ENCODE assay signal across 22 cellular contexts in the genomic region with DNA sequence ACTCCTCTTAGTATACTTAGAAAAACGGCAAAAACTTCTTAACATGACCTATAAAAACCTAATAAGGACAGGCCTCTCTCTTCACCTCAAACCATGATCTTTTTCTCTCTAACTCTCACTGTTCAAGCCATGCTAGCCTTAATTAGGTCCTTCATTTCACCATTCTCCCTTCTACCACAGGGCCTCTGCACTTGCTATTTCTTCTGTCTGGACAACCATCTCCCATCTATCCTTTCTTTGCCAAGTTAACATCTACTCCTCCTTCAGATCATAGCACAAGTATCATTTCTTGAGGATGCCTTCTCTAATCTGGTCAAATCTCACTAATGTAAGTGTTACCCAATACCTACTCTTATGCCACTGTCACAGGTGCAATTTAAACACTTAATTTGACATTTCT.
"Had no signal": no experiment of that assay in that cellular context is flagged by ENCODE, and none has a peak within 500 bp of the region (broad histone marks: within the 10 kb centered on the region; RNA-seq: fewer than 3 reads in every experiment).

No MANE protein-coding gene starts in this region.

- ATAC-seq: activated CD8-positive, alpha-beta T cell treated with anti-CD3 and anti-CD28 coated beads, Interleukin-2, amount 10 ng/mL, durations not matched to agents 7 days and 5 days; activated naive CD8-positive, alpha-beta T cell treated with anti-CD3 and anti-CD28 coated beads, Interleukin-2, amount 50 U/mL, for 24 hours; activated T-cell treated with anti-CD3 and anti-CD28 coated beads, Interleukin-2, amount 50 U/mL, for 4 hours; foreskin keratinocyte; left colon had no signal

- H3K9me3 ChIP-seq: breast epithelium, suprapubic skin had no signal

- H3K4me1 ChIP-seq: breast epithelium had no signal

- H3K27me3 ChIP-seq: breast epithelium, dorsolateral prefrontal cortex, foreskin keratinocyte, suprapubic skin had no signal

- H3K4me3 ChIP-seq: breast epithelium, dorsolateral prefrontal cortex, lung, skin epidermis, suprapubic skin had no signal

- H3K36me3 ChIP-seq: breast epithelium, suprapubic skin had no signal

- DNase-seq: activated CD4-positive, alpha-beta T cell treated with anti-CD3 and anti-CD28 coated beads, Interleukin-2, amount 10 ng/mL, durations not matched to agents 24 days and 14 days; activated CD8-positive, alpha-beta T cell treated with anti-CD3 and anti-CD28 coated beads, Interleukin-2, amount 10 ng/mL, durations not matched to agents 7 days and 5 days; activated naive CD4-positive, alpha-beta T cell treated with anti-CD3 and anti-CD28 coated beads, Interleukin-2, amount 10 ng/mL, durations not matched to agents 7 days and 5 days; activated naive CD8-positive, alpha-beta T cell treated with anti-CD3 and anti-CD28 coated beads, Interleukin-2, amount 50 U/mL, for 24 hours; activated T-cell treated with anti-CD3 and anti-CD28 coated beads, Interleukin-2, amount 50 U/mL, for 4 hours; aorta; dorsolateral prefrontal cortex; foreskin keratinocyte; glutamatergic neuron; hypothalamus; islet precursor cell; left colon; nephron progenitor cell; occipital lobe; right cardiac atrium; stimulated activated CD4-positive, alpha-beta T cell treated with anti-CD3 and anti-CD28 coated beads, Interleukin-15, amount 100 ng/mL, for 24 hours; stimulated activated CD4-positive, alpha-beta T cell treated with anti-CD3 and anti-CD28 coated beads, Interleukin-2, amount 100 ng/mL, for 48 hours; T1000 had no signal

- H3K27ac ChIP-seq: foreskin keratinocyte, suprapubic skin had no signal
